ENCODE assay signal across 17 cellular contexts in genomic region chr13:31122544-31123260, GRCh38. TPM values are rescaled to one million over a fixed set of nuclear protein-coding genes. Genes with fewer than 3 reads are reported as not detected.
DNase-seq lines count a peak whose midpoint lies in the region; ATAC-seq lines count a peak whose summit lies in the region.
"Had no signal": no experiment of that assay in that cellular context is flagged by ENCODE, and none has a peak within 500 bp of the region (broad histone marks: within the 10 kb centered on the region; RNA-seq: fewer than 3 reads in every experiment).

No MANE protein-coding gene starts in this region.

- peaks cover 52% of the 10 kb centered on the region for H3K27me3 Mint-ChIP-seq in activated naive CD8-positive, alpha-beta T cell treated with anti-CD3 and anti-CD28 coated beads, Interleukin-2, amount 50 U/mL, for 24 hours
- H3K27me3 Mint-ChIP-seq in activated naive CD8-positive, alpha-beta T cell treated with anti-CD3 and anti-CD28 coated beads for 36 hours: peaks cover 54% of the 10 kb centered on the region
- peaks cover 71% of the 10 kb centered on the region for H3K27me3 Mint-ChIP-seq in stimulated activated memory B cell treated with anti-CD40 and anti-IgM and Interleukin-4, amounts not matched to agents 10 μg/mL and 1 μg/mL and 100 μg/mL, for 72 hours
- H3K27me3 Mint-ChIP-seq in activated naive CD4-positive, alpha-beta T cell treated with anti-CD3 and anti-CD28 coated beads, Interleukin-2, amount 10 ng/mL, durations not matched to agents 7 days and 5 days: peaks cover 89% of the 10 kb centered on the region

- H3K9me3 Mint-ChIP-seq in activated naive CD8-positive, alpha-beta T cell treated with anti-CD3 and anti-CD28 coated beads, Interleukin-2, amount 50 U/mL, for 24 hours: no peaks in the 10 kb centered on the region
- no peaks in the 10 kb centered on the region for H3K9me3 Mint-ChIP-seq in activated naive CD8-positive, alpha-beta T cell treated with anti-CD3 and anti-CD28 coated beads for 36 hours
- no peaks in the 10 kb centered on the region for H3K9me3 Mint-ChIP-seq in stimulated activated memory B cell treated with anti-CD40 and anti-IgM and Interleukin-4, amounts not matched to agents 10 μg/mL and 1 μg/mL and 100 μg/mL, for 72 hours
- no peaks in the 10 kb centered on the region for H3K9me3 Mint-ChIP-seq in activated naive CD4-positive, alpha-beta T cell treated with anti-CD3 and anti-CD28 coated beads, Interleukin-2, amount 10 ng/mL, durations not matched to agents 7 days and 5 days
- H3K9me3 Mint-ChIP-seq: CD4-positive, alpha-beta T cell; CD8-positive, alpha-beta T cell had no signal

- intact Hi-C loops in sciatic nerve (cut with DNase I): no loop called here

- no peak overlapping the region for H3K27ac Mint-ChIP-seq in activated naive CD8-positive, alpha-beta T cell treated with anti-CD3 and anti-CD28 coated beads, Interleukin-2, amount 50 U/mL, for 24 hours
- H3K27ac Mint-ChIP-seq in activated naive CD8-positive, alpha-beta T cell treated with anti-CD3 and anti-CD28 coated beads for 36 hours: no peak overlapping the region
- no peak overlapping the region for H3K27ac Mint-ChIP-seq in stimulated activated memory B cell treated with anti-CD40 and anti-IgM and Interleukin-4, amounts not matched to agents 10 μg/mL and 1 μg/mL and 100 μg/mL, for 72 hours
- H3K27ac Mint-ChIP-seq in activated naive CD4-positive, alpha-beta T cell treated with anti-CD3 and anti-CD28 coated beads, Interleukin-2, amount 10 ng/mL, durations not matched to agents 7 days and 5 days: no peak overlapping the region
- H3K27ac Mint-ChIP-seq: B cell; CD4-positive, alpha-beta T cell; CD8-positive, alpha-beta T cell had no signal

- CTCF ChIA-PET in activated naive CD4-positive, alpha-beta T cell treated with anti-CD3 and anti-CD28 coated beads, Interleukin-2, amount 10 ng/mL, durations not matched to agents 7 days and 5 days (lab: Charles Lee): interaction anchor here (1.6 to 2.4 kb wide), 2 partner anchors 8 to 78 kb away, joined by 3 to 7 read pairs; no protein-coding TSS in a partner anchor

- DNase-seq in activated naive CD8-positive, alpha-beta T cell treated with anti-CD3 and anti-CD28 coated beads, Interleukin-2, amount 50 U/mL, for 24 hours: no peak
- no peak for DNase-seq in activated naive CD8-positive, alpha-beta T cell treated with anti-CD3 and anti-CD28 coated beads for 36 hours
- DNase-seq in islet precursor cell (peak; percentile 31), sciatic nerve (ENCODE audit: low spot score) (no peak), SHP77 (lab: John Stamatoyannopoulos, UW) (no peak), NCI-H2171 (lab: John Stamatoyannopoulos, UW) (no peak)
- no peak for DNase-seq in activated naive CD4-positive, alpha-beta T cell treated with anti-CD3 and anti-CD28 coated beads, Interleukin-2, amount 10 ng/mL, durations not matched to agents 7 days and 5 days
- DNase-seq: AML-193; Caco-2; Calu3; CD4-positive, alpha-beta T cell; CD8-positive, alpha-beta T cell; DMS79 treated with DMSO at 0.1 percent for 48 hours; GF-D8 had no signal

- H3K4me1 Mint-ChIP-seq in activated naive CD8-positive, alpha-beta T cell treated with anti-CD3 and anti-CD28 coated beads, Interleukin-2, amount 50 U/mL, for 24 hours: peaks cover 3% of the 10 kb centered on the region
- H3K4me1 Mint-ChIP-seq in activated naive CD8-positive, alpha-beta T cell treated with anti-CD3 and anti-CD28 coated beads for 36 hours: peaks cover 4% of the 10 kb centered on the region
- H3K4me1 Mint-ChIP-seq in stimulated activated memory B cell treated with anti-CD40 and anti-IgM and Interleukin-4, amounts not matched to agents 10 μg/mL and 1 μg/mL and 100 μg/mL, for 72 hours: no peaks in the 10 kb centered on the region
- peaks cover 26% of the 10 kb centered on the region for H3K4me1 Mint-ChIP-seq in activated naive CD4-positive, alpha-beta T cell treated with anti-CD3 and anti-CD28 coated beads, Interleukin-2, amount 10 ng/mL, durations not matched to agents 7 days and 5 days
- H3K4me1 Mint-ChIP-seq: B cell had no signal

- ATAC-seq in activated naive CD8-positive, alpha-beta T cell treated with anti-CD3 and anti-CD28 coated beads, Interleukin-2, amount 50 U/mL, for 24 hours: peak; percentile 13
- peak; percentile 21 for ATAC-seq in sciatic nerve
- ATAC-seq in stimulated activated memory B cell treated with anti-CD40 and anti-IgM and Interleukin-4, amounts not matched to agents 10 μg/mL and 1 μg/mL and 100 μg/mL, for 72 hours: peak; percentile 15
- ATAC-seq: A549; CD8-positive, alpha-beta T cell had no signal

- no peaks in the 10 kb centered on the region for H3K36me3 Mint-ChIP-seq in activated naive CD8-positive, alpha-beta T cell treated with anti-CD3 and anti-CD28 coated beads, Interleukin-2, amount 50 U/mL, for 24 hours (ENCODE audit: low read depth)
- no peaks in the 10 kb centered on the region for H3K36me3 Mint-ChIP-seq in activated naive CD8-positive, alpha-beta T cell treated with anti-CD3 and anti-CD28 coated beads for 36 hours
- H3K36me3 Mint-ChIP-seq in stimulated activated memory B cell treated with anti-CD40 and anti-IgM and Interleukin-4, amounts not matched to agents 10 μg/mL and 1 μg/mL and 100 μg/mL, for 72 hours: no peaks in the 10 kb centered on the region
- no peaks in the 10 kb centered on the region for H3K36me3 Mint-ChIP-seq in activated naive CD4-positive, alpha-beta T cell treated with anti-CD3 and anti-CD28 coated beads, Interleukin-2, amount 10 ng/mL, durations not matched to agents 7 days and 5 days
- H3K36me3 Mint-ChIP-seq: CD8-positive, alpha-beta T cell had no signal

- no peak overlapping the region for H3K4me3 Mint-ChIP-seq in activated naive CD8-positive, alpha-beta T cell treated with anti-CD3 and anti-CD28 coated beads, Interleukin-2, amount 50 U/mL, for 24 hours
- no peak overlapping the region for H3K4me3 Mint-ChIP-seq in activated naive CD8-positive, alpha-beta T cell treated with anti-CD3 and anti-CD28 coated beads for 36 hours
- no peak overlapping the region for H3K4me3 Mint-ChIP-seq in stimulated activated memory B cell treated with anti-CD40 and anti-IgM and Interleukin-4, amounts not matched to agents 10 μg/mL and 1 μg/mL and 100 μg/mL, for 72 hours
- no peak overlapping the region for H3K4me3 Mint-ChIP-seq in activated naive CD4-positive, alpha-beta T cell treated with anti-CD3 and anti-CD28 coated beads, Interleukin-2, amount 10 ng/mL, durations not matched to agents 7 days and 5 days
- H3K4me3 Mint-ChIP-seq: B cell; CD4-positive, alpha-beta T cell; CD8-positive, alpha-beta T cell had no signal

RNA-seq across cellular contexts. Expression of gene HSPH1, which starts 39.0 kb away (rescaled TPM):
- 100 to 1,000 TPM; 267 TPM for total RNA-seq in activated naive CD8-positive, alpha-beta T cell treated with anti-CD3 and anti-CD28 coated beads for 36 hours
- total RNA-seq in sciatic nerve: 52.4 TPM
